12 cellular contexts compared by ENCODE assay signal in the genomic region with DNA sequence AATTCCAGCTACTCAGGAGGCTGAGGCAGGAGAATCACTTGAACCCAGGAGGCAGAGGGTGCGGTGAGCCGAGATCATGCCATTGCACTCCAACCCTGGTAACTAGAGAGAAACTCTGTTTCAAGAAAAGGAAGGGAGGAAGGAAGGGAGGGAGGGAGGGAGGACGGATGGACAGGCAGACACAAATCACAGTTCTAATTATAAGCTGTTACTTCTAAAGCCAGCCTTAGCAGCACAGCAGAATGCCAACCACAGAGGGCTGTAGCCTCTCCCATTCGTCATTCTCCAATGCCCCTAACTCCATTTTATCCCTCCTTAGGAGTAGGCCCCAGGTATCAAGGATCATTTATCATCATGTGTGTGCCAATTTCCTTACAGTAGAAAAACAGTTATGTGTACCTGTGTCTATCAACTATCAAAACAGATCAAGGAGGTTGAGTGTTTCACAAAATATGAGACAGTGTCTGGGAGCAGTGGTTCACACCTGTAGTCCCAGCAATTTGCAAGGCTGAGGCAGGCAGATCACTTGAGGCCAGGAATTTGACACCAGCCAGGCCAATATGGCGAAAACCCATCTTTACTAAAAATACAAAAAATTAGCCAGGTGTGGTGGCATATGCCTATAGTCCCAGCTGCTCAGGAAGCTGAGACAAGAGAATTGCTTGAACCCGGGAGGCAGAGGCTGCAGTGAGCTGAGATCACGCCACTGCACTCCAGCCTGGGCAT. TPM values are rescaled to one million over a fixed set of nuclear protein-coding genes. Genes with fewer than 3 reads are reported as not detected.
DNase-seq lines count a peak whose midpoint lies in the region; ATAC-seq and TF ChIP-seq lines count a peak whose summit lies in the region.
"Had no signal": no experiment of that assay in that cellular context is flagged by ENCODE, and none has a peak within 500 bp of the region (broad histone marks: within the 10 kb centered on the region; RNA-seq: fewer than 3 reads in every experiment).

No MANE protein-coding gene starts in this region.

- peaks cover 0 to 21% (median 0%) of the 10 kb centered on the region in 11 experiments; a peak in 6 of 22 replicates for H3K36me3 ChIP-seq in BLaER1 treated with 17β-estradiol and CSF1 and Interleukin-3, amounts not matched to agents 10 nM and 100 nM
- H3K36me3 ChIP-seq in psoas muscle (ENCODE audit: insufficient read depth in 1 of 2, low read depth in 1 of 2): no peaks in the 10 kb centered on the region

- TF ChIP-seq CTCF in psoas muscle (IDR thresholded peaks at IDR 0.05): no peak

- H3K9me3 ChIP-seq in BLaER1 treated with 17β-estradiol and CSF1 and Interleukin-3, amounts not matched to agents 10 nM and 100 nM (replicated peaks in 1 of 11): peaks cover 0 to 8% (median 0%) of the 10 kb centered on the region in 11 experiments; a peak in 2 of 22 replicates
- no peaks in the 10 kb centered on the region for H3K9me3 ChIP-seq in psoas muscle

- H3K4me3 Mint-ChIP-seq in stimulated activated naive CD8-positive, alpha-beta T cell treated with anti-CD3 and anti-CD28 coated beads, Interleukin-15, amount 100 ng/mL, for 72 hours: no peak overlapping the region
- H3K4me3 Mint-ChIP-seq: nephron had no signal

- H3K27me3 Mint-ChIP-seq in stimulated activated naive CD8-positive, alpha-beta T cell treated with anti-CD3 and anti-CD28 coated beads, Interleukin-15, amount 100 ng/mL, for 72 hours: no peaks in the 10 kb centered on the region

- intact Hi-C loops in psoas muscle (cut with DNase I): no loop called here

- no peaks in the 10 kb centered on the region for H3K9me3 Mint-ChIP-seq in stimulated activated naive CD8-positive, alpha-beta T cell treated with anti-CD3 and anti-CD28 coated beads, Interleukin-15, amount 100 ng/mL, for 72 hours
- H3K9me3 Mint-ChIP-seq: nephron had no signal

- H3K27ac Mint-ChIP-seq in stimulated activated naive CD8-positive, alpha-beta T cell treated with anti-CD3 and anti-CD28 coated beads, Interleukin-15, amount 100 ng/mL, for 72 hours: no peak overlapping the region

- peaks cover 0 to 96% (median 0%) of the 10 kb centered on the region in 11 experiments; a peak in 10 of 22 replicates for H4K20me1 ChIP-seq in BLaER1 treated with 17β-estradiol and CSF1 and Interleukin-3, amounts not matched to agents 10 nM and 100 nM

- peak overlapping the region; percentile 72 to 94 (median 85) for H3K4me2 ChIP-seq in BLaER1 treated with 17β-estradiol and CSF1 and Interleukin-3, amounts not matched to agents 10 nM and 100 nM
- H3K4me2 ChIP-seq: smooth muscle cell had no signal

- peaks cover 76 to 100% (median 98%) of the 10 kb centered on the region in 10 experiments for H3K4me1 ChIP-seq in BLaER1 treated with 17β-estradiol and CSF1 and Interleukin-3, amounts not matched to agents 10 nM and 100 nM
- H3K4me1 ChIP-seq in psoas muscle: peaks cover 14% of the 10 kb centered on the region

- H3K4me3 ChIP-seq in BLaER1 treated with 17β-estradiol and CSF1 and Interleukin-3, amounts not matched to agents 10 nM and 100 nM: peak overlapping the region in 6 of 10 experiments; percentile 7 to 53 (median 33); a peak in 8 of 20 replicates
- H3K4me3 ChIP-seq in psoas muscle: no peak overlapping the region
- H3K4me3 ChIP-seq: smooth muscle cell had no signal

- ATAC-seq in psoas muscle (peak; percentile 55 to 76 (median 73)), GM18868 (IDR thresholded peaks at IDR 0.05; ENCODE audit: unreplicated experiment) (no peak)
- no peak for ATAC-seq in stimulated activated naive CD8-positive, alpha-beta T cell treated with anti-CD3 and anti-CD28 coated beads, Interleukin-15, amount 100 ng/mL, for 72 hours

- H3K27me3 ChIP-seq in BLaER1 treated with 17β-estradiol and CSF1 and Interleukin-3, amounts not matched to agents 10 nM and 100 nM: no peaks in the 10 kb centered on the region
- H3K27me3 ChIP-seq in psoas muscle (ENCODE audit: insufficient read depth in 3 of 3, low read length in 2 of 3): no peaks in the 10 kb centered on the region

- WGBS in psoas muscle, 3 donors: 49 to 65% (median 58%) methylated on average over 7 of the region's 7 CpGs

- H3K27ac ChIP-seq in BLaER1 treated with 17β-estradiol and CSF1 and Interleukin-3, amounts not matched to agents 10 nM and 100 nM: peak overlapping the region in 10 of 11 experiments; percentile 57 to 91 (median 82); a peak in 20 of 22 replicates
- H3K27ac ChIP-seq in epithelial cell of prostate (peak overlapping the region; percentile 54), psoas muscle (peak overlapping the region; percentile 67)

- peak; percentile 88 for DNase-seq in NCI-H2171 treated with DMSO at 0.1 percent for 48 hours (lab: John Stamatoyannopoulos, UW)
- DNase-seq in epithelial cell of prostate (ENCODE audit: low read depth, low spot score): no peak
- DNase-seq in psoas muscle: no peak
- no peak for DNase-seq in putamen (ENCODE audit: low spot score)
- no peak for DNase-seq in NCI-H1930 (lab: John Stamatoyannopoulos, UW)
- no peak for DNase-seq in stimulated activated naive CD8-positive, alpha-beta T cell treated with anti-CD3 and anti-CD28 coated beads, Interleukin-15, amount 100 ng/mL, for 72 hours
- DNase-seq: DMS 273 treated with DMSO at 0.1 percent for 48 hours had no signal

- H3K4me1 Mint-ChIP-seq in stimulated activated naive CD8-positive, alpha-beta T cell treated with anti-CD3 and anti-CD28 coated beads, Interleukin-15, amount 100 ng/mL, for 72 hours: peaks cover 75% of the 10 kb centered on the region

- peak overlapping the region; percentile 1 to 71 (median 62); a peak in 18 of 22 replicates for H3K9ac ChIP-seq in BLaER1 treated with 17β-estradiol and CSF1 and Interleukin-3, amounts not matched to agents 10 nM and 100 nM

RNA-seq across cellular contexts. Expression of a gene that starts 19.1 kb away (rescaled TPM):
- 10 to 100 TPM; 20.3 to 35.9 (median 21.4) TPM for total RNA-seq in psoas muscle
- 10 to 100 TPM in 2 of 3 donors, 1 to 10 TPM in 1; 9.7 to 19.9 (median 13.0) TPM for polyA plus RNA-seq in psoas muscle

RNA-seq across cellular contexts. Expression of a gene that starts 48.2 kb away (rescaled TPM):
- under 1 TPM in 1 of 4 donors, not detected in 3; 0.04 TPM for total RNA-seq in psoas muscle
- 1 to 10 TPM in 2 of 3 donors, under 1 TPM in 1; 0.48 to 1.7 (median 1.1) TPM for polyA plus RNA-seq in psoas muscle
- total RNA-seq: left lobe of liver had no signal

Comparison
In these comparisons a context has a peak if more than half of its experiments do, and no peak if none do; other contexts are left out.
1. ATAC-seq: peak in psoas muscle (4 of 4); none in stimulated activated naive CD8-positive, alpha-beta T cell treated with anti-CD3 and anti-CD28 coated beads, Interleukin-15, amount 100 ng/mL, for 72 hours (single experiment) and GM18868 (single experiment).
2. Peak in every context shown above with its lines, with median percentiles within 50 percentile points of each other: H3K27ac ChIP-seq.